9 cellular contexts compared by ENCODE assay signal in the genomic region with DNA sequence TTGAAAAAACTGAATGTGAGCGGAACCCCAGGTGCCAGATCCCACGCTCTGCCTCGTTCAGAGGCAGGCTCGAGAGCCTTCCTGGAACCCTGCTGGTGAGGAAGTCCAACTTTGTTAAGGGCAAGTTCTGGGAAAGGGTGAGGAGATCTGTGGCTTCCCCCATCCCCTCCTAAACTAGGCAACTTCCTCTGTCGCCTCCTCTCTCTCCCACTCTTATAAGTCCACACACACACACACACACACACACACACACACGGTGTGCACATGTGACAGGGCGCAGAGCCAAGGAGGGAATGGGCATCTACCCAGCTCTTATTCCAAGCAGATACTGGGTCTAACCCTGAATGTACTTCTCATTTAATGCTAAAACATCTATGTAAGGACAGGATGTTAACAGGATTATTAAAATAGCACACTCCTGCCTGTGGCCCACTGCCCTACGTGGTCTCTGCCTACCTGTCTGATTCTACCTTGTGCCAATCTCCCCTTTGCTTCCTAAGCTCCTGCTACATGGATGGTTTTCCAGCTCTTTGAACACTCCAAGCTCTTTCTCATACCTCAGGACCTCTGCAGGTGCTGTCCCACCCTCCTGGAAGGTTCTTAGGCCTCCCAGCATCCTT.
DNase-seq lines count a peak whose midpoint lies in the region; ATAC-seq and TF ChIP-seq lines count a peak whose summit lies in the region.
"Had no signal": no experiment of that assay in that cellular context is flagged by ENCODE, and none has a peak within 500 bp of the region (broad histone marks: within the 10 kb centered on the region; RNA-seq: fewer than 3 reads in every experiment).

No MANE protein-coding gene starts in this region.

- no peaks in the 10 kb centered on the region for H3K27me3 Mint-ChIP-seq in effector memory CD8-positive, alpha-beta T cell

- TF ChIP-seq CTCF in DND-41 (IDR thresholded peaks at IDR 0.05; ENCODE audit: borderline replicate concordance, extremely low read depth, low read length, poor library complexity, severe bottlenecking): no peak
- TF ChIP-seq CTCF in ovary (IDR thresholded peaks at IDR 0.05): no peak
- TF ChIP-seq CTCF in mammary epithelial cell (conservative IDR thresholded peaks at IDR 0.05 in 1 of 2, IDR thresholded peaks at IDR 0.05 in 1 of 2; ENCODE audit: extremely low read depth in 1 of 2, insufficient read depth in 1 of 2, low read depth in 1 of 2, low read length in 2 of 2): no peak

- peaks cover 88% of the 10 kb centered on the region for H3K36me3 Mint-ChIP-seq in effector memory CD8-positive, alpha-beta T cell (ENCODE audit: insufficient read depth)

- H3K9ac ChIP-seq in DND-41 (ENCODE audit: low read depth, low read length): no peak overlapping the region
- no peak overlapping the region for H3K9ac ChIP-seq in mammary epithelial cell (ENCODE audit: insufficient read depth, low read length)

- WGBS in ovary, 3 donors: 71 to 76% (median 72%) methylated on average over 8 of the region's 8 CpGs
- 86% methylated on average over 7 of the region's 8 CpGs for WGBS in mammary epithelial cell (ENCODE audit: low coverage, missing lambda C conversion rate)

- H4K20me1 ChIP-seq in DND-41 (ENCODE audit: insufficient read depth, low read length): peaks cover 2% of the 10 kb centered on the region; the same call in 1 of the 2 replicates
- no peaks in the 10 kb centered on the region for H4K20me1 ChIP-seq in mammary epithelial cell (ENCODE audit: insufficient read depth, low read length)

- no peak for TF ChIP-seq EP300 in ovary (IDR thresholded peaks at IDR 0.05)

- no peaks in the 10 kb centered on the region for H3K27me3 ChIP-seq in DND-41 (ENCODE audit: insufficient read depth, low read length, poor library complexity)
- H3K27me3 ChIP-seq in ovary: no peaks in the 10 kb centered on the region
- no peaks in the 10 kb centered on the region for H3K27me3 ChIP-seq in mammary epithelial cell (ENCODE audit: insufficient read depth, low read length)

- H3K4me2 ChIP-seq in DND-41 (ENCODE audit: insufficient read depth, low read length) (no peak overlapping the region), mammary epithelial cell (ENCODE audit: insufficient read depth, low read depth, low read length) (no peak overlapping the region)

- in situ Hi-C loops in mammary epithelial cell (cut with MboI; ENCODE audit: low sequenced_read_pairs in 2 of 2): no loop called here

- no peaks in the 10 kb centered on the region for H3K9me3 Mint-ChIP-seq in effector memory CD8-positive, alpha-beta T cell

- H3K9me3 ChIP-seq in DND-41 (ENCODE audit: insufficient read depth, low read length, severe bottlenecking) (no peaks in the 10 kb centered on the region), ovary (no peaks in the 10 kb centered on the region), mammary epithelial cell (replicated peaks; ENCODE audit: insufficient read depth, low read length) (no peaks in the 10 kb centered on the region)

- CTCF ChIA-PET in mammary epithelial cell (lab: Charles Lee; ENCODE audit: low non-redundant PET): no interaction called here

- H3K27ac Mint-ChIP-seq in effector memory CD8-positive, alpha-beta T cell: peak overlapping the region; percentile 30 to 66

- peak; percentile 60 for DNase-seq in DND-41
- DNase-seq in NCI-H524 treated with DMSO at 0.1 percent for 48 hours (lab: John Stamatoyannopoulos, UW): peak; percentile 1
- no peak for DNase-seq in effector memory CD8-positive, alpha-beta T cell
- peak in 4 of 5 donors; percentile 33 to 54 (median 44) for DNase-seq in ovary
- DNase-seq in activated gamma-delta T cell treated with Interleukin-2 at 50 U/mL for 16 hours: no peak
- DNase-seq in mammary epithelial cell: no peak
- DNase-seq: activated CD8-positive, alpha-beta memory T cell treated with anti-CD3 and anti-CD28 coated beads for 24 hours; stimulated activated CD4-positive, alpha-beta T cell treated with anti-CD3 and anti-CD28 coated beads, Interleukin-12 subunit alpha, Interleukin-12 subunit beta, amount 100 ng/mL, for 4 hours had no signal

- H3K4me3 ChIP-seq in DND-41 (ENCODE audit: low read depth in 1 of 2, low read length in 2 of 2) (no peak overlapping the region), ovary (no peak overlapping the region), mammary epithelial cell (replicated peaks in 1 of 3; ENCODE audit: insufficient read depth in 1 of 3, low read depth in 2 of 3, low read length in 3 of 3) (no peak overlapping the region)

- no peak overlapping the region for H2AFZ ChIP-seq in DND-41 (ENCODE audit: low read depth, low read length)
- H2AFZ ChIP-seq in mammary epithelial cell (ENCODE audit: low read depth, low read length): no peak overlapping the region

- peaks cover 17% of the 10 kb centered on the region for H3K4me1 ChIP-seq in DND-41 (ENCODE audit: insufficient read depth, low read length)
- no peaks in the 10 kb centered on the region for H3K4me1 ChIP-seq in ovary (ENCODE audit: insufficient read depth)
- H3K4me1 ChIP-seq in mammary epithelial cell (ENCODE audit: insufficient read depth, low read length): no peaks in the 10 kb centered on the region

- intact Hi-C loops in ovary (cut with DNase I) (no loop called here), mammary epithelial cell (cut with micrococcal nuclease) (no loop called here)

- H3K4me1 Mint-ChIP-seq in effector memory CD8-positive, alpha-beta T cell (ENCODE audit: low read depth in 2 of 2): peaks cover 13 to 17% of the 10 kb centered on the region in 2 donors

- ATAC-seq in DND-41 (ENCODE audit: insufficient read depth, low read depth) (peak; percentile 73), GM18870 (IDR thresholded peaks at IDR 0.05; ENCODE audit: unreplicated experiment) (no peak)
- peak; percentile 8 for ATAC-seq in effector memory CD8-positive, alpha-beta T cell (replicated peaks)

- dilution Hi-C loops in mammary epithelial cell (cut with HindIII; ENCODE audit: low sequenced_read_pairs): no loop called here

- BruUV-seq in mammary epithelial cell (replicated peaks; lab: Mats Ljungman, UMichigan): no TSS peak

- peak overlapping the region; percentile 61 for H3K27ac ChIP-seq in DND-41 (ENCODE audit: low read length)
- no peak overlapping the region for H3K27ac ChIP-seq in ovary
- no peak overlapping the region for H3K27ac ChIP-seq in mammary epithelial cell (ENCODE audit: insufficient read depth, low read depth, low read length)

- TF ChIP-seq POLR2A in ovary (IDR thresholded peaks at IDR 0.05): no peak

- peak overlapping the region in 1 of 2 donors; percentile 3 for H3K4me3 Mint-ChIP-seq in effector memory CD8-positive, alpha-beta T cell

- H3K36me3 ChIP-seq in DND-41 (ENCODE audit: insufficient read depth, low read length) (peaks cover 32% of the 10 kb centered on the region), ovary (no peaks in the 10 kb centered on the region), mammary epithelial cell (ENCODE audit: insufficient read depth, low read length) (peaks cover 24% of the 10 kb centered on the region)

- H3K79me2 ChIP-seq in DND-41 (ENCODE audit: insufficient read depth, low read length): no peaks in the 10 kb centered on the region
- H3K79me2 ChIP-seq in mammary epithelial cell (ENCODE audit: insufficient read depth, low read length): no peaks in the 10 kb centered on the region

Comparison
In these comparisons a context has a peak if more than half of its experiments do, and no peak if none do; other contexts are left out.
1. DNase-seq: peak in DND-41 (single experiment), NCI-H524 treated with DMSO at 0.1 percent for 48 hours (single experiment) and ovary (4 of 5); none in effector memory CD8-positive, alpha-beta T cell (0 of 3), activated gamma-delta T cell treated with Interleukin-2 at 50 U/mL for 16 hours (single experiment) and mammary epithelial cell (single experiment).